ENCODE assay signal across 1 cellular context in the genomic region with DNA sequence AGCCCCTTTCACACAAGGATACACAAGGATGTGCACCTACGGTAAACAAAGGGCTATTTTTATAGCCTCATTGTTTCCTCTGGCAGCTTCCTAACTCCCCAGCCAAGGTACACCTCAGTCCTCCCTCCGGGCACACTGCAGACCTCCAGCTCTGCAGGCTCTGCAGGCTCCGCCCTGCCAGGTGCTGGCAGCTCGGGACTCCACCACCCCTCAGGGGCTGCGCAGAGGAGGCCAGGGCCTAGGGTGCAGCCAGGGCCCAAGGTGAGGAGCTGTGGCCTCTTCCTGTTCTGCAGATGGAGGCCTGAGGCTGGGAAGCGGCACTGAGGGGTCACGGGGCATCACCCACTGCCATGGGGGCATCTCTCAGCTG.
TF ChIP-seq lines count a peak whose summit lies in the region.

No MANE protein-coding gene starts in this region.

TF ChIP-seq in HCT116, 20 proteins besides CTCF, POLR2A, EP300 and RAD21 (continued from another document):
- TF ChIP-seq ZBTB33 (IDR thresholded peaks at IDR 0.05; ENCODE audit: extremely low read depth, insufficient replicate concordance, low read length) (no peak), EZH2phosphoT487 (IDR thresholded peaks at IDR 0.05; ENCODE audit: borderline replicate concordance) (no peak), ZFX (IDR thresholded peaks at IDR 0.05) (no peak), YY1 (IDR thresholded peaks at IDR 0.05; ENCODE audit: extremely low read depth, insufficient replicate concordance, low read depth, low read length) (no peak), SP1 (IDR thresholded peaks at IDR 0.05; ENCODE audit: low read depth) (no peak), JUND (IDR thresholded peaks at IDR 0.05) (no peak), ELF1 (IDR thresholded peaks at IDR 0.05; ENCODE audit: borderline replicate concordance, low read depth) (no peak), EGR1 (IDR thresholded peaks at IDR 0.05; ENCODE audit: low read depth) (no peak), POLR2AphosphoS5 (IDR thresholded peaks at IDR 0.05; ENCODE audit: low read depth, low read length) (no peak)
- TF ChIP-seq, protein P1, sequence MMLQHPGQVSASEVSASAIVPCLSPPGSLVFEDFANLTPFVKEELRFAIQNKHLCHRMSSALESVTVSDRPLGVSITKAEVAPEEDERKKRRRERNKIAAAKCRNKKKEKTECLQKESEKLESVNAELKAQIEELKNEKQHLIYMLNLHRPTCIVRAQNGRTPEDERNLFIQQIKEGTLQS (IDR thresholded peaks at IDR 0.05): no peak
